In the genomic region with DNA sequence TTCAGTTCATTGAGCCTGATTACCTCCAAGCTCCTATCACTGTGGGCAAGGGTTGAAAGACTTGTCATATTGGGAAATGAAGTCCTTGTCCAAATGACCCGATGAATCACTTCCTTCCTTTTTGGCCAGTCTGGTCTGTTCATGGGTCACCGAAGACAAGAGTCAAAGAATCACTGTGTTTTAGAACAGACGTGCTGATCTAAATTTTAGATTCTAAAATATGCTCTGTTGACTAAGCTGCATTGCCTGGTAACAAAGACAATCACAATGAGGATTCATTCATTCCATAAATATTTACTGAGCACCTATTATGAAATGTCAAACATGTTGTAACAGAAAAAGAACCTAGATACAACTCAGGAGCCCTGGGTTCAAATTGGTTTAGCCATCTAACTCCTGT, we compare ENCODE assay signal across 3 cellular contexts.
TF ChIP-seq lines count a peak whose summit lies in the region.

No MANE protein-coding gene starts in this region.

TF ChIP-seq in IMR-90, 13 proteins besides CTCF, POLR2A, EP300 and RAD21:
- TF ChIP-seq CEBPB (IDR thresholded peaks at IDR 0.05; ENCODE audit: low read depth, low read length) (peak; percentile 60), MAFK (IDR thresholded peaks at IDR 0.05; ENCODE audit: low read depth, low read length) (no peak)

TF ChIP-seq in GM12878, 131 proteins besides CTCF, POLR2A, EP300 and RAD21 (continues in another document):
- TF ChIP-seq, protein P1, sequence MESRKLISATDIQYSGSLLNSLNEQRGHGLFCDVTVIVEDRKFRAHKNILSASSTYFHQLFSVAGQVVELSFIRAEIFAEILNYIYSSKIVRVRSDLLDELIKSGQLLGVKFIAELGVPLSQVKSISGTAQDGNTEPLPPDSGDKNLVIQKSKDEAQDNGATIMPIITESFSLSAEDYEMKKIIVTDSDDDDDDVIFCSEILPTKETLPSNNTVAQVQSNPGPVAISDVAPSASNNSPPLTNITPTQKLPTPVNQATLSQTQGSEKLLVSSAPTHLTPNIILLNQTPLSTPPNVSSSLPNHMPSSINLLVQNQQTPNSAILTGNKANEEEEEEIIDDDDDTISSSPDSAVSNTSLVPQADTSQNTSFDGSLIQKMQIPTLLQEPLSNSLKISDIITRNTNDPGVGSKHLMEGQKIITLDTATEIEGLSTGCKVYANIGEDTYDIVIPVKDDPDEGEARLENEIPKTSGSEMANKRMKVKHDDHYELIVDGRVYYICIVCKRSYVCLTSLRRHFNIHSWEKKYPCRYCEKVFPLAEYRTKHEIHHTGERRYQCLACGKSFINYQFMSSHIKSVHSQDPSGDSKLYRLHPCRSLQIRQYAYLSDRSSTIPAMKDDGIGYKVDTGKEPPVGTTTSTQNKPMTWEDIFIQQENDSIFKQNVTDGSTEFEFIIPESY (IDR thresholded peaks at IDR 0.05), result no peak
- TF ChIP-seq YBX1 (IDR thresholded peaks at IDR 0.05), result no peak
- TF ChIP-seq HDAC6 (IDR thresholded peaks at IDR 0.05; ENCODE audit: unreplicated experiment), result no peak
- no peak for TF ChIP-seq RCOR1 (conservative IDR thresholded peaks at IDR 0.05; ENCODE audit: low read depth, low read length)
- TF ChIP-seq, protein P2, sequence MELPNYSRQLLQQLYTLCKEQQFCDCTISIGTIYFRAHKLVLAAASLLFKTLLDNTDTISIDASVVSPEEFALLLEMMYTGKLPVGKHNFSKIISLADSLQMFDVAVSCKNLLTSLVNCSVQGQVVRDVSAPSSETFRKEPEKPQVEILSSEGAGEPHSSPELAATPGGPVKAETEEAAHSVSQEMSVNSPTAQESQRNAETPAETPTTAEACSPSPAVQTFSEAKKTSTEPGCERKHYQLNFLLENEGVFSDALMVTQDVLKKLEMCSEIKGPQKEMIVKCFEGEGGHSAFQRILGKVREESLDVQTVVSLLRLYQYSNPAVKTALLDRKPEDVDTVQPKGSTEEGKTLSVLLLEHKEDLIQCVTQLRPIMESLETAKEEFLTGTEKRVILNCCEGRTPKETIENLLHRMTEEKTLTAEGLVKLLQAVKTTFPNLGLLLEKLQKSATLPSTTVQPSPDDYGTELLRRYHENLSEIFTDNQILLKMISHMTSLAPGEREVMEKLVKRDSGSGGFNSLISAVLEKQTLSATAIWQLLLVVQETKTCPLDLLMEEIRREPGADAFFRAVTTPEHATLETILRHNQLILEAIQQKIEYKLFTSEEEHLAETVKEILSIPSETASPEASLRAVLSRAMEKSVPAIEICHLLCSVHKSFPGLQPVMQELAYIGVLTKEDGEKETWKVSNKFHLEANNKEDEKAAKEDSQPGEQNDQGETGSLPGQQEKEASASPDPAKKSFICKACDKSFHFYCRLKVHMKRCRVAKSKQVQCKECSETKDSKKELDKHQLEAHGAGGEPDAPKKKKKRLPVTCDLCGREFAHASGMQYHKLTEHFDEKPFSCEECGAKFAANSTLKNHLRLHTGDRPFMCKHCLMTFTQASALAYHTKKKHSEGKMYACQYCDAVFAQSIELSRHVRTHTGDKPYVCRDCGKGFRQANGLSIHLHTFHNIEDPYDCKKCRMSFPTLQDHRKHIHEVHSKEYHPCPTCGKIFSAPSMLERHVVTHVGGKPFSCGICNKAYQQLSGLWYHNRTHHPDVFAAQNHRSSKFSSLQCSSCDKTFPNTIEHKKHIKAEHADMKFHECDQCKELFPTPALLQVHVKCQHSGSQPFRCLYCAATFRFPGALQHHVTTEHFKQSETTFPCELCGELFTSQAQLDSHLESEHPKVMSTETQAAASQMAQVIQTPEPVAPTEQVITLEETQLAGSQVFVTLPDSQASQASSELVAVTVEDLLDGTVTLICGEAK (IDR thresholded peaks at IDR 0.05; ENCODE audit: borderline replicate concordance), result no peak
- TF ChIP-seq, protein P3, sequence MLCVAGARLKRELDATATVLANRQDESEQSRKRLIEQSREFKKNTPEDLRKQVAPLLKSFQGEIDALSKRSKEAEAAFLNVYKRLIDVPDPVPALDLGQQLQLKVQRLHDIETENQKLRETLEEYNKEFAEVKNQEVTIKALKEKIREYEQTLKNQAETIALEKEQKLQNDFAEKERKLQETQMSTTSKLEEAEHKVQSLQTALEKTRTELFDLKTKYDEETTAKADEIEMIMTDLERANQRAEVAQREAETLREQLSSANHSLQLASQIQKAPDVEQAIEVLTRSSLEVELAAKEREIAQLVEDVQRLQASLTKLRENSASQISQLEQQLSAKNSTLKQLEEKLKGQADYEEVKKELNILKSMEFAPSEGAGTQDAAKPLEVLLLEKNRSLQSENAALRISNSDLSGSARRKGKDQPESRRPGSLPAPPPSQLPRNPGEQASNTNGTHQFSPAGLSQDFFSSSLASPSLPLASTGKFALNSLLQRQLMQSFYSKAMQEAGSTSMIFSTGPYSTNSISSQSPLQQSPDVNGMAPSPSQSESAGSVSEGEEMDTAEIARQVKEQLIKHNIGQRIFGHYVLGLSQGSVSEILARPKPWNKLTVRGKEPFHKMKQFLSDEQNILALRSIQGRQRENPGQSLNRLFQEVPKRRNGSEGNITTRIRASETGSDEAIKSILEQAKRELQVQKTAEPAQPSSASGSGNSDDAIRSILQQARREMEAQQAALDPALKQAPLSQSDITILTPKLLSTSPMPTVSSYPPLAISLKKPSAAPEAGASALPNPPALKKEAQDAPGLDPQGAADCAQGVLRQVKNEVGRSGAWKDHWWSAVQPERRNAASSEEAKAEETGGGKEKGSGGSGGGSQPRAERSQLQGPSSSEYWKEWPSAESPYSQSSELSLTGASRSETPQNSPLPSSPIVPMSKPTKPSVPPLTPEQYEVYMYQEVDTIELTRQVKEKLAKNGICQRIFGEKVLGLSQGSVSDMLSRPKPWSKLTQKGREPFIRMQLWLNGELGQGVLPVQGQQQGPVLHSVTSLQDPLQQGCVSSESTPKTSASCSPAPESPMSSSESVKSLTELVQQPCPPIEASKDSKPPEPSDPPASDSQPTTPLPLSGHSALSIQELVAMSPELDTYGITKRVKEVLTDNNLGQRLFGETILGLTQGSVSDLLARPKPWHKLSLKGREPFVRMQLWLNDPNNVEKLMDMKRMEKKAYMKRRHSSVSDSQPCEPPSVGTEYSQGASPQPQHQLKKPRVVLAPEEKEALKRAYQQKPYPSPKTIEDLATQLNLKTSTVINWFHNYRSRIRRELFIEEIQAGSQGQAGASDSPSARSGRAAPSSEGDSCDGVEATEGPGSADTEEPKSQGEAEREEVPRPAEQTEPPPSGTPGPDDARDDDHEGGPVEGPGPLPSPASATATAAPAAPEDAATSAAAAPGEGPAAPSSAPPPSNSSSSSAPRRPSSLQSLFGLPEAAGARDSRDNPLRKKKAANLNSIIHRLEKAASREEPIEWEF (IDR thresholded peaks at IDR 0.05; ENCODE audit: insufficient replicate concordance, low read depth, low read length), result no peak
- TF ChIP-seq SRF (IDR thresholded peaks at IDR 0.05; ENCODE audit: low read depth in 2 of 2, low read length in 2 of 2), result no peak
- TF ChIP-seq IRF4 (IDR thresholded peaks at IDR 0.05; ENCODE audit: low read depth, low read length), result no peak
- TF ChIP-seq FOXK2 (IDR thresholded peaks at IDR 0.05), result no peak
- no peak for TF ChIP-seq RELA (IDR thresholded peaks at IDR 0.05; ENCODE audit: borderline replicate concordance, partially characterized antibody)
- TF ChIP-seq SP1 (IDR thresholded peaks at IDR 0.05; ENCODE audit: low read depth, low read length), result no peak

TF ChIP-seq in WTC11, 78 proteins besides CTCF, POLR2A, EP300 and RAD21 (continued from another document):
- TF ChIP-seq KAT7 (CRISPR knock-in tag; IDR thresholded peaks at IDR 0.05; ENCODE audit: borderline replicate concordance) (no peak), FOXP1 (CRISPR knock-in tag; IDR thresholded peaks at IDR 0.05; ENCODE audit: borderline replicate concordance) (no peak), ZNF121 (CRISPR knock-in tag; IDR thresholded peaks at IDR 0.05) (no peak), ETV6 (CRISPR knock-in tag; IDR thresholded peaks at IDR 0.05) (no peak), ELF4 (CRISPR knock-in tag; IDR thresholded peaks at IDR 0.05; ENCODE audit: low read depth) (no peak), MYBL2 (CRISPR knock-in tag; IDR thresholded peaks at IDR 0.05) (no peak)
- TF ChIP-seq, protein P4, sequence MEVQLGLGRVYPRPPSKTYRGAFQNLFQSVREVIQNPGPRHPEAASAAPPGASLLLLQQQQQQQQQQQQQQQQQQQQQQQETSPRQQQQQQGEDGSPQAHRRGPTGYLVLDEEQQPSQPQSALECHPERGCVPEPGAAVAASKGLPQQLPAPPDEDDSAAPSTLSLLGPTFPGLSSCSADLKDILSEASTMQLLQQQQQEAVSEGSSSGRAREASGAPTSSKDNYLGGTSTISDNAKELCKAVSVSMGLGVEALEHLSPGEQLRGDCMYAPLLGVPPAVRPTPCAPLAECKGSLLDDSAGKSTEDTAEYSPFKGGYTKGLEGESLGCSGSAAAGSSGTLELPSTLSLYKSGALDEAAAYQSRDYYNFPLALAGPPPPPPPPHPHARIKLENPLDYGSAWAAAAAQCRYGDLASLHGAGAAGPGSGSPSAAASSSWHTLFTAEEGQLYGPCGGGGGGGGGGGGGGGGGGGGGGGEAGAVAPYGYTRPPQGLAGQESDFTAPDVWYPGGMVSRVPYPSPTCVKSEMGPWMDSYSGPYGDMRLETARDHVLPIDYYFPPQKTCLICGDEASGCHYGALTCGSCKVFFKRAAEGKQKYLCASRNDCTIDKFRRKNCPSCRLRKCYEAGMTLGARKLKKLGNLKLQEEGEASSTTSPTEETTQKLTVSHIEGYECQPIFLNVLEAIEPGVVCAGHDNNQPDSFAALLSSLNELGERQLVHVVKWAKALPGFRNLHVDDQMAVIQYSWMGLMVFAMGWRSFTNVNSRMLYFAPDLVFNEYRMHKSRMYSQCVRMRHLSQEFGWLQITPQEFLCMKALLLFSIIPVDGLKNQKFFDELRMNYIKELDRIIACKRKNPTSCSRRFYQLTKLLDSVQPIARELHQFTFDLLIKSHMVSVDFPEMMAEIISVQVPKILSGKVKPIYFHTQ (CRISPR knock-in tag; IDR thresholded peaks at IDR 0.05), result no peak
- TF ChIP-seq, protein P5, sequence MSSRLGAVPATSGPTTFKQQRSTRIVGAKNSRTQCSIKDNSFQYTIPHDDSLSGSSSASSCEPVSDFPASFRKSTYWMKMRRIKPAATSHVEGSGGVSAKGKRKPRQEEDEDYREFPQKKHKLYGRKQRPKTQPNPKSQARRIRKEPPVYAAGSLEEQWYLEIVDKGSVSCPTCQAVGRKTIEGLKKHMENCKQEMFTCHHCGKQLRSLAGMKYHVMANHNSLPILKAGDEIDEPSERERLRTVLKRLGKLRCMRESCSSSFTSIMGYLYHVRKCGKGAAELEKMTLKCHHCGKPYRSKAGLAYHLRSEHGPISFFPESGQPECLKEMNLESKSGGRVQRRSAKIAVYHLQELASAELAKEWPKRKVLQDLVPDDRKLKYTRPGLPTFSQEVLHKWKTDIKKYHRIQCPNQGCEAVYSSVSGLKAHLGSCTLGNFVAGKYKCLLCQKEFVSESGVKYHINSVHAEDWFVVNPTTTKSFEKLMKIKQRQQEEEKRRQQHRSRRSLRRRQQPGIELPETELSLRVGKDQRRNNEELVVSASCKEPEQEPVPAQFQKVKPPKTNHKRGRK (CRISPR knock-in tag; IDR thresholded peaks at IDR 0.05; ENCODE audit: borderline replicate concordance), result no peak
- TF ChIP-seq, protein P6, sequence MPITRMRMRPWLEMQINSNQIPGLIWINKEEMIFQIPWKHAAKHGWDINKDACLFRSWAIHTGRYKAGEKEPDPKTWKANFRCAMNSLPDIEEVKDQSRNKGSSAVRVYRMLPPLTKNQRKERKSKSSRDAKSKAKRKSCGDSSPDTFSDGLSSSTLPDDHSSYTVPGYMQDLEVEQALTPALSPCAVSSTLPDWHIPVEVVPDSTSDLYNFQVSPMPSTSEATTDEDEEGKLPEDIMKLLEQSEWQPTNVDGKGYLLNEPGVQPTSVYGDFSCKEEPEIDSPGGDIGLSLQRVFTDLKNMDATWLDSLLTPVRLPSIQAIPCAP (CRISPR knock-in tag; IDR thresholded peaks at IDR 0.05), result no peak
- TF ChIP-seq, protein P7, sequence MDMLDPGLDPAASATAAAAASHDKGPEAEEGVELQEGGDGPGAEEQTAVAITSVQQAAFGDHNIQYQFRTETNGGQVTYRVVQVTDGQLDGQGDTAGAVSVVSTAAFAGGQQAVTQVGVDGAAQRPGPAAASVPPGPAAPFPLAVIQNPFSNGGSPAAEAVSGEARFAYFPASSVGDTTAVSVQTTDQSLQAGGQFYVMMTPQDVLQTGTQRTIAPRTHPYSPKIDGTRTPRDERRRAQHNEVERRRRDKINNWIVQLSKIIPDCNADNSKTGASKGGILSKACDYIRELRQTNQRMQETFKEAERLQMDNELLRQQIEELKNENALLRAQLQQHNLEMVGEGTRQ (CRISPR knock-in tag; IDR thresholded peaks at IDR 0.05), result no peak
- TF ChIP-seq, protein P8, sequence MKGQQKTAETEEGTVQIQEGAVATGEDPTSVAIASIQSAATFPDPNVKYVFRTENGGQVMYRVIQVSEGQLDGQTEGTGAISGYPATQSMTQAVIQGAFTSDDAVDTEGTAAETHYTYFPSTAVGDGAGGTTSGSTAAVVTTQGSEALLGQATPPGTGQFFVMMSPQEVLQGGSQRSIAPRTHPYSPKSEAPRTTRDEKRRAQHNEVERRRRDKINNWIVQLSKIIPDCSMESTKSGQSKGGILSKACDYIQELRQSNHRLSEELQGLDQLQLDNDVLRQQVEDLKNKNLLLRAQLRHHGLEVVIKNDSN (CRISPR knock-in tag; IDR thresholded peaks at IDR 0.05), result no peak
TF ChIP-seq in WTC11: peak in this region for 0.
